Comparison of ENCODE assay signal across 2 cellular contexts in genomic region chr9:132616725-132617124, GRCh38.
TF ChIP-seq lines count a peak whose summit lies in the region.

No MANE protein-coding gene starts in this region.

TF ChIP-seq in GM23338, 12 proteins besides CTCF, POLR2A, EP300 and RAD21:
- TF ChIP-seq EZH2 (IDR thresholded peaks at IDR 0.05; ENCODE audit: low read depth, unreplicated experiment): no peak
- TF ChIP-seq ZNF114 (CRISPR knock-in tag; IDR thresholded peaks at IDR 0.05): no peak
- TF ChIP-seq STAT1 (IDR thresholded peaks at IDR 0.05; ENCODE audit: unreplicated experiment): no peak
- TF ChIP-seq JUNB (IDR thresholded peaks at IDR 0.05; ENCODE audit: unreplicated experiment): no peak
- no peak for TF ChIP-seq ZNF462 (CRISPR knock-in tag; IDR thresholded peaks at IDR 0.05)
- no peak for TF ChIP-seq REST (IDR thresholded peaks at IDR 0.05; ENCODE audit: unreplicated experiment)
- TF ChIP-seq ETS1 (IDR thresholded peaks at IDR 0.05): no peak
- no peak for TF ChIP-seq EZH2phosphoT487 (IDR thresholded peaks at IDR 0.05; ENCODE audit: unreplicated experiment)
- no peak for TF ChIP-seq NANOG (IDR thresholded peaks at IDR 0.05; ENCODE audit: borderline replicate concordance)
- no peak for TF ChIP-seq CREB1 (CRISPR knock-in tag; IDR thresholded peaks at IDR 0.05; ENCODE audit: low read depth)
- TF ChIP-seq POLR2AphosphoS5 (IDR thresholded peaks at IDR 0.05; ENCODE audit: low read depth): no peak
- TF ChIP-seq ZNF331 (CRISPR knock-in tag; IDR thresholded peaks at IDR 0.05; ENCODE audit: low read depth): no peak

TF ChIP-seq in H1, 55 proteins besides CTCF, POLR2A, EP300 and RAD21:
- TF ChIP-seq E2F6 (IDR thresholded peaks at IDR 0.05) (no peak), MAFK (IDR thresholded peaks at IDR 0.05; ENCODE audit: low read depth, low read length) (peak; percentile 18; the same call in 1 of the 2 replicates)
